ENCODE assay signal across 8 cellular contexts in genomic region chr3:187935623-187936156, GRCh38.
DNase-seq lines count a peak whose midpoint lies in the region; ATAC-seq, FAIRE-seq and TF ChIP-seq lines count a peak whose summit lies in the region.

No MANE protein-coding gene starts in this region.

- peak; percentile 98 for ATAC-seq in GM21528 (IDR thresholded peaks at IDR 0.05; ENCODE audit: low FRiP score, unreplicated experiment)

- peaks cover 28 to 30% (median 28%) of the 10 kb centered on the region in 3 donors for H3K4me1 Mint-ChIP-seq in IgD-negative memory B cell
- peaks cover 25% of the 10 kb centered on the region for H3K4me1 Mint-ChIP-seq in stimulated activated naive CD8-positive, alpha-beta T cell treated with anti-CD3 and anti-CD28 coated beads, Interleukin-15, Interleukin-2, amounts not matched to agents 100 ng/mL and 50 ng/mL, for 24 hours (ENCODE audit: low read depth)

- no peaks in the 10 kb centered on the region for H3K36me3 Mint-ChIP-seq in IgD-negative memory B cell
- H3K36me3 Mint-ChIP-seq in stimulated activated naive CD8-positive, alpha-beta T cell treated with anti-CD3 and anti-CD28 coated beads, Interleukin-15, Interleukin-2, amounts not matched to agents 100 ng/mL and 50 ng/mL, for 24 hours (ENCODE audit: low read depth), result no peaks in the 10 kb centered on the region

- no peaks in the 10 kb centered on the region for H3K9me3 Mint-ChIP-seq in IgD-negative memory B cell
- H3K9me3 Mint-ChIP-seq in stimulated activated naive CD8-positive, alpha-beta T cell treated with anti-CD3 and anti-CD28 coated beads, Interleukin-15, Interleukin-2, amounts not matched to agents 100 ng/mL and 50 ng/mL, for 24 hours, result no peaks in the 10 kb centered on the region

- no peak for TF ChIP-seq CTCF in GM13977 (IDR thresholded peaks at IDR 0.05; ENCODE audit: extremely low read depth, insufficient read depth, missing control alignments)

- no peak for FAIRE-seq in frontal cortex (lab: Jason Lieb, UNC)

- DNase-seq in GM13977 (ENCODE audit: low spot score) (peak; percentile 65), activated gamma-delta T cell (lab: John Stamatoyannopoulos, UW) (peak; percentile 15), frontal cortex (ENCODE audit: low spot score in 2 of 2) (no peak), NCI-H1694 (lab: John Stamatoyannopoulos, UW) (no peak), NCI-H1417 treated with DMSO at 0.1 percent for 48 hours (lab: John Stamatoyannopoulos, UW) (no peak)

- H3K27me3 Mint-ChIP-seq in IgD-negative memory B cell, result peaks cover 61% of the 10 kb centered on the region
- H3K27me3 Mint-ChIP-seq in stimulated activated naive CD8-positive, alpha-beta T cell treated with anti-CD3 and anti-CD28 coated beads, Interleukin-15, Interleukin-2, amounts not matched to agents 100 ng/mL and 50 ng/mL, for 24 hours, result peaks cover 4% of the 10 kb centered on the region

- H3K27ac Mint-ChIP-seq in IgD-negative memory B cell, result peak overlapping the region; percentile 59 to 88 (median 86)
- H3K27ac Mint-ChIP-seq in stimulated activated naive CD8-positive, alpha-beta T cell treated with anti-CD3 and anti-CD28 coated beads, Interleukin-15, Interleukin-2, amounts not matched to agents 100 ng/mL and 50 ng/mL, for 24 hours, result peak overlapping the region; percentile 69

- H3K4me3 Mint-ChIP-seq in IgD-negative memory B cell, result peak overlapping the region in 3 of 4 donors; percentile 49 to 89 (median 69)
- peak overlapping the region; percentile 43 for H3K4me3 Mint-ChIP-seq in stimulated activated naive CD8-positive, alpha-beta T cell treated with anti-CD3 and anti-CD28 coated beads, Interleukin-15, Interleukin-2, amounts not matched to agents 100 ng/mL and 50 ng/mL, for 24 hours

- in situ Hi-C loops in GM13977 (cut with MboI; ENCODE audit: low pct_unique_long_range_greater_than_20kb, low sequenced_read_pairs, unreplicated experiment), result no loop called here

Comparison
In these comparisons a context has a peak if more than half of its experiments do, and no peak if none do; other contexts are left out.
1. DNase-seq: peak in GM13977 (single experiment) and activated gamma-delta T cell (single experiment); none in frontal cortex (0 of 2), NCI-H1694 (single experiment) and NCI-H1417 treated with DMSO at 0.1 percent for 48 hours (single experiment).